In the genomic region with DNA sequence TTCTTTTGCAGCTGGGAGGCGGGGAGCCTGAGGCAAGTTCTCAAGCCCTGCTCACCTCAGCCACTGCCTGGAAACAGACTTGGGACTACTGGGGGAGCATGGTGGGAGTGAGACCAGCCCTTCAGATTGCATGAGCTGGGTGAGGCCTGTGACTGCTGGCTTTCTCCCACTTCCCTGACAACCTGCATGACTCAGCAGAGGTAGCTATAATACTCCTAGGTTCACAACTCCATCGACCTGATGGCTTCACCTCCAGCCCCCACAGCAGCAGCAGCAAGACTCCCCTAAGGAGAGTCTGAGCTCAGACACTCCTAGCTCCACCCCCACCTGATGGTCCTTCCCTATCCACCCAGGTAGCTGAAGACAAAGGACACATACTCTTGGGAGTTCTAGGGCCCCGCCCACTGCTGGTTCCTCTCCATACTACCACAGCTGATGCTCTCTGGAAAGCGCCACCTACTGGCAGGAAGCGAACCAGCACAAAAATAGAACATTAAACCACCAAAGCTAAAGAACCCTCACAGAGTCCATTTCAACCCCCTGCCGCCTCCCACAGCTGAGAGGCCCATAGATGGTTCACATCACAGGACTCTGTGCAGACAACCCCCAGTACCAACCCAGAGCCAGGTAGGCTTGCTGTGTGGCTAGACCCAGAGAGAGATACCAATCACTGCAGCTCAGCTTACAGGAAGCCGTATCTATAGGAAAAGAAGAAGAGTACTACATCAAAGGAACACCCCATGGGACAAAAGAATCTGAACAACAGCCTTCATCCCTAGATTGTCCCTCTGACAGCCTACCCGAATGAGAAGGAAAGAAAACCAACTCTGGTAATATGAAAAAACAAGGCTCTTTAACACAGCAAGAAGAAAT, we compare ENCODE assay signal across 9 cellular contexts.
DNase-seq lines count a peak whose midpoint lies in the region; ATAC-seq and TF ChIP-seq lines count a peak whose summit lies in the region.
"Had no signal": no experiment of that assay in that cellular context is flagged by ENCODE, and none has a peak within 500 bp of the region (broad histone marks: within the 10 kb centered on the region; RNA-seq: fewer than 3 reads in every experiment).

No MANE protein-coding gene starts in this region.

- no peak overlapping the region for H3K4me3 ChIP-seq in NB4 (ENCODE audit: low read depth, low read length)
- H3K4me3 ChIP-seq in cardiac muscle cell, result no peak overlapping the region
- no peak overlapping the region for H3K4me3 ChIP-seq in dorsolateral prefrontal cortex

- H3K4me1 ChIP-seq in cardiac muscle cell (ENCODE audit: low read depth), result no peaks in the 10 kb centered on the region

- H3K36me3 Mint-ChIP-seq in activated CD8-positive, alpha-beta T cell treated with anti-CD3 and anti-CD28 coated beads, Interleukin-2, amount 10 ng/mL, durations not matched to agents 7 days and 5 days (ENCODE audit: low read depth), result peaks cover 53% of the 10 kb centered on the region

- H3K27me3 ChIP-seq in cardiac muscle cell (no peaks in the 10 kb centered on the region), dorsolateral prefrontal cortex (no peaks in the 10 kb centered on the region)

- no peak overlapping the region for H3K4me3 Mint-ChIP-seq in activated CD8-positive, alpha-beta T cell treated with anti-CD3 and anti-CD28 coated beads, Interleukin-2, amount 10 ng/mL, durations not matched to agents 7 days and 5 days

- DNase-seq in ELR (ENCODE audit: low read depth) (peak; percentile 60), NB4 (ENCODE audit: low read depth) (peak; percentile 39), cardiac muscle cell (ENCODE audit: low read depth in 1 of 2, low spot score in 1 of 2) (peak in 1 of 2 donors; percentile 26), NOMO-1 treated with DMSO at 0.1 percent for 48 hours (lab: John Stamatoyannopoulos, UW; ENCODE audit: unreplicated experiment) (no peak), dorsolateral prefrontal cortex (no peak)
- DNase-seq in activated CD8-positive, alpha-beta T cell treated with anti-CD3 and anti-CD28 coated beads, Interleukin-2, amount 10 ng/mL, durations not matched to agents 7 days and 5 days, result peak; percentile 56
- DNase-seq in stimulated activated CD8-positive, alpha-beta memory T cell treated with anti-CD3 and anti-CD28 coated beads, Interleukin-12 subunit alpha, Interleukin-12 subunit beta, amount 100 ng/mL, for 1 hour (ENCODE audit: low read depth), result peak; percentile 17

- CTCF ChIA-PET in activated CD8-positive, alpha-beta T cell treated with anti-CD3 and anti-CD28 coated beads, Interleukin-2, amount 10 ng/mL, durations not matched to agents 7 days and 5 days (lab: Charles Lee), result interaction anchor here (0.9 to 3.2 kb wide), 15 partner anchors 10 to 605 kb away, joined by 3 to 24 read pairs (median 4); no protein-coding TSS in a partner anchor

- H3K9me3 Mint-ChIP-seq in activated CD8-positive, alpha-beta T cell treated with anti-CD3 and anti-CD28 coated beads, Interleukin-2, amount 10 ng/mL, durations not matched to agents 7 days and 5 days (ENCODE audit: insufficient read depth), result peaks cover 23% of the 10 kb centered on the region

- H3K9me3 ChIP-seq in cardiac muscle cell (ENCODE audit: low read depth), result no peaks in the 10 kb centered on the region

- ATAC-seq in activated CD8-positive, alpha-beta T cell treated with anti-CD3 and anti-CD28 coated beads, Interleukin-2, amount 10 ng/mL, durations not matched to agents 7 days and 5 days, result no peak
- no peak for ATAC-seq in GM19324 (IDR thresholded peaks at IDR 0.05; ENCODE audit: low FRiP score, unreplicated experiment)
- ATAC-seq: right cardiac atrium had no signal

- H3K27me3 Mint-ChIP-seq in activated CD8-positive, alpha-beta T cell treated with anti-CD3 and anti-CD28 coated beads, Interleukin-2, amount 10 ng/mL, durations not matched to agents 7 days and 5 days (ENCODE audit: low read depth), result no peaks in the 10 kb centered on the region

- TF ChIP-seq CTCF in NB4 (IDR thresholded peaks at IDR 0.05; ENCODE audit: low read depth, low read length), result peak; percentile 51
- TF ChIP-seq CTCF in cardiac muscle cell (IDR thresholded peaks at IDR 0.05; ENCODE audit: low read depth, low read length), result peak; percentile 63
- TF ChIP-seq CTCF in dorsolateral prefrontal cortex (IDR thresholded peaks at IDR 0.05 in 54 of 56, conservative IDR thresholded peaks at IDR 0.05 in 2 of 56; ENCODE audit: low read depth in 1 of 56, partially characterized antibody in 56 of 56), result peak in 22 of 56 donors; percentile 8 to 36 (median 18)

- H3K27ac ChIP-seq in cardiac muscle cell, result no peak overlapping the region
- H3K27ac ChIP-seq in dorsolateral prefrontal cortex, result no peak overlapping the region

- POLR2A ChIA-PET in activated CD8-positive, alpha-beta T cell treated with anti-CD3 and anti-CD28 coated beads, Interleukin-2, amount 10 ng/mL, durations not matched to agents 7 days and 5 days (lab: Charles Lee), result interaction anchor here (0.5 to 1.1 kb wide), 2 partner anchors 21 to 443 kb away, joined by 3 read pairs; no protein-coding TSS in a partner anchor

- H3K36me3 ChIP-seq in cardiac muscle cell, result no peaks in the 10 kb centered on the region

- no peak for TF ChIP-seq POLR2A in NB4 (IDR thresholded peaks at IDR 0.05; ENCODE audit: extremely low read depth, insufficient read length)

- H3K4me1 Mint-ChIP-seq in activated CD8-positive, alpha-beta T cell treated with anti-CD3 and anti-CD28 coated beads, Interleukin-2, amount 10 ng/mL, durations not matched to agents 7 days and 5 days (ENCODE audit: low read depth), result peaks cover 5% of the 10 kb centered on the region

- intact Hi-C loops in dorsolateral prefrontal cortex (cut with DNase I), result no loop called here

- H3K27ac Mint-ChIP-seq in activated CD8-positive, alpha-beta T cell treated with anti-CD3 and anti-CD28 coated beads, Interleukin-2, amount 10 ng/mL, durations not matched to agents 7 days and 5 days, result peak overlapping the region; percentile 18

Comparison
In these comparisons a context has a peak if more than half of its experiments do, and no peak if none do; other contexts are left out.
1. DNase-seq: peak in ELR (single experiment), NB4 (single experiment), activated CD8-positive, alpha-beta T cell treated with anti-CD3 and anti-CD28 coated beads, Interleukin-2, amount 10 ng/mL, durations not matched to agents 7 days and 5 days (single experiment) and stimulated activated CD8-positive, alpha-beta memory T cell treated with anti-CD3 and anti-CD28 coated beads, Interleukin-12 subunit alpha, Interleukin-12 subunit beta, amount 100 ng/mL, for 1 hour (single experiment); none in NOMO-1 treated with DMSO at 0.1 percent for 48 hours (single experiment) and dorsolateral prefrontal cortex (0 of 10).